ENCODE assay signal across 9 cellular contexts in the genomic region with DNA sequence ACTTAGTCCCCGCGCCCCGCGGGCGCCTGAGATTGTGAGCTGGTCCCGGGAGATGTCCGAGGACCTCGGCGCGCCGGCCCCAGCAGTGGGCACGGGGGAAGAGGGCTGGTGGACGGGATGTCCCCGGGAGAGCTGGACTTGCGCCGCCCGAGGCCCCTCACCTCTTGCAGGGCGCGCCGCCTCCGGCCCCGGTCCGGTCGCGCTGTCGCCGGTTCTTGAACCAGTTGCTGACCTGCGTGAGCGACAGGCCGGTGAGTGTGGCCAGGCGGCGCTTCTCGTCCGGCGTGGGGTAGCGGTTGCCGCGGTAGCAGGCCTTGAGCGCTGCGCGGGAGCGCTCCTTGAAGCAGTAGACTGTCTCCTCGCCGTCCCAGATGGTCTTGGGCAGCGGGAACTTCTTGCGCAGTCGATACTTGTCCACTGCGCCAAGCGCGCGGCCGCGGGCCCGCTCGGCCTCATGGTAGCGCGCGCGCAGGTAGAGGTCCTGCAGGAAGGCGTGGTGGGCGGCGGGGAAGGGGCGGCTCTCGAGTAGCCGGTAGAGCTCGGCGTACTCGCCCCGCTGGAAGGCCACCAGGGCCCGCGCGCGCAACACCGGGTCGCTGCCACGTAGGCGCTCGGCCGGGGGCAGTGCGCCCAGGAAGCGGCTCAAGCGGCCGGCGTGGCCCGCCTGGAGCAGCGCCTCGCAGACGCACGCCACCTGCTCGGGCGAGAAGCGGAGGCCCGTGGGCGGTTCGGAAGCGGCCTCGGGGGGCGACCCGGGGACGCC. TPM values are rescaled to one million over a fixed set of nuclear protein-coding genes. Genes with fewer than 3 reads are reported as not detected.
DNase-seq lines count a peak whose midpoint lies in the region; ATAC-seq, FAIRE-seq and TF ChIP-seq lines count a peak whose summit lies in the region.
"Had no signal": no experiment of that assay in that cellular context is flagged by ENCODE, and none has a peak within 500 bp of the region (broad histone marks: within the 10 kb centered on the region; RNA-seq: fewer than 3 reads in every experiment).

No MANE protein-coding gene starts in this region.

- peaks cover 1 to 30% (median 5%) of the 10 kb centered on the region in 4 donors for H3K4me1 Mint-ChIP-seq in CD4-positive, alpha-beta memory T cell
- H3K4me1 Mint-ChIP-seq in T-cell (peaks cover 9 to 20% (median 11%) of the 10 kb centered on the region in 3 donors), endodermal cell (peaks cover 18% of the 10 kb centered on the region)

- DNase-seq in CD4-positive, alpha-beta memory T cell, result peak in 1 of 5 donors; percentile 17
- DNase-seq in H54 (ENCODE audit: insufficient read length, low spot score) (peak; percentile 40), T-cell (peak in 1 of 34 experiments; percentile 23), endodermal cell (peak; percentile 85), middle frontal gyrus (ENCODE audit: extremely low spot score, low spot score) (peak; percentile 7), NCI-H1436 treated with DMSO at 0.1 percent for 48 hours (lab: John Stamatoyannopoulos, UW) (no peak), Ammon's horn (ENCODE audit: low spot score) (no peak)

- no peaks in the 10 kb centered on the region for H3K36me3 ChIP-seq in CD4-positive, alpha-beta memory T cell (ENCODE audit: insufficient read depth, low read length)
- H3K36me3 ChIP-seq in endodermal cell (ENCODE audit: control insufficient read depth, insufficient read depth, low read length) (no peaks in the 10 kb centered on the region), urinary bladder (ENCODE audit: insufficient read depth) (no peaks in the 10 kb centered on the region)

- no peak for FAIRE-seq in H54 (lab: Jason Lieb, UNC)

- H3K27me3 Mint-ChIP-seq in CD4-positive, alpha-beta memory T cell, result peaks cover 1 to 14% of the 10 kb centered on the region in 2 donors
- peaks cover 8 to 20% of the 10 kb centered on the region in 2 donors for H3K27me3 Mint-ChIP-seq in T-cell
- H3K27me3 Mint-ChIP-seq in endodermal cell (ENCODE audit: insufficient read depth), result no peaks in the 10 kb centered on the region

- no peaks in the 10 kb centered on the region for H3K9me3 ChIP-seq in CD4-positive, alpha-beta memory T cell (ENCODE audit: control insufficient read depth in 1 of 2, low read length in 2 of 2)
- no peaks in the 10 kb centered on the region for H3K9me3 ChIP-seq in endodermal cell (ENCODE audit: control insufficient read depth, low read length)

- peak overlapping the region; percentile 57 to 79 (median 70) for H3K4me3 Mint-ChIP-seq in CD4-positive, alpha-beta memory T cell
- H3K4me3 Mint-ChIP-seq in T-cell (peak overlapping the region; percentile 62 to 90 (median 74)), endodermal cell (peak overlapping the region; percentile 95)

- H3K4me1 ChIP-seq in CD4-positive, alpha-beta memory T cell (ENCODE audit: insufficient read depth, low read length), result peaks cover 22% of the 10 kb centered on the region
- peaks cover 13% of the 10 kb centered on the region for H3K4me1 ChIP-seq in endodermal cell (ENCODE audit: control insufficient read depth, insufficient read depth, low read length)
- no peaks in the 10 kb centered on the region for H3K4me1 ChIP-seq in urinary bladder (ENCODE audit: insufficient read depth)

- H3K9me3 Mint-ChIP-seq in CD4-positive, alpha-beta memory T cell, result peaks cover 0 to 3% (median 0%) of the 10 kb centered on the region in 8 donors
- H3K9me3 Mint-ChIP-seq in T-cell (no peaks in the 10 kb centered on the region), endodermal cell (no peaks in the 10 kb centered on the region)

- peaks cover 0 to 4% of the 10 kb centered on the region in 2 donors for H3K36me3 Mint-ChIP-seq in CD4-positive, alpha-beta memory T cell
- H3K36me3 Mint-ChIP-seq in T-cell (no peaks in the 10 kb centered on the region), endodermal cell (ENCODE audit: low read depth) (peaks cover 10% of the 10 kb centered on the region)

- 0 out of 2 replicates have a peak, but pooled peaks have one; percentile 14 for TF ChIP-seq POLR2A in H54 (IDR thresholded peaks at IDR 0.05; ENCODE audit: low read depth, low read length)

- no peak for ATAC-seq in T-cell (replicated peaks in 1 of 4)

- H3K27me3 ChIP-seq in CD4-positive, alpha-beta memory T cell (ENCODE audit: insufficient read depth, low read length), result no peaks in the 10 kb centered on the region
- no peaks in the 10 kb centered on the region for H3K27me3 ChIP-seq in endodermal cell (ENCODE audit: control insufficient read depth, insufficient read depth, low read length, poor library complexity, severe bottlenecking)

- TF ChIP-seq CTCF in endodermal cell (conservative IDR thresholded peaks at IDR 0.05), result no peak

- CTCF ChIA-PET in CD4-positive, alpha-beta memory T cell (lab: Charles Lee; ENCODE audit: partially characterized antibody), result interaction anchor here (1.3 to 5.3 kb wide), 4 partner anchors 11 to 227 kb away, joined by 3 to 238 read pairs (median 6); a partner anchor contains a TSS
- CTCF ChIA-PET in T-cell (lab: Charles Lee), result interaction anchor here in 1 of 2 donors (0.9 to 3.1 kb wide), 6 partner anchors 11 to 114 kb away, joined by 4 to 61 read pairs (median 8); a partner anchor contains a TSS

- POLR2A ChIA-PET in CD4-positive, alpha-beta memory T cell (lab: Charles Lee; ENCODE audit: partially characterized antibody), result interaction anchor here (0.6 to 6.9 kb wide), 9 partner anchors 11 to 1412 kb away, joined by 3 to 84 read pairs (median 21); a partner anchor contains a TSS
- POLR2A ChIA-PET in T-cell (lab: Charles Lee), result no interaction called here

- H3K27ac ChIP-seq in CD4-positive, alpha-beta memory T cell (ENCODE audit: low read depth, low read length), result no peak overlapping the region
- H3K27ac ChIP-seq in endodermal cell (ENCODE audit: low read depth, low read length), result peak overlapping the region; percentile 97
- H3K27ac ChIP-seq in urinary bladder (ENCODE audit: low read depth), result peak overlapping the region; percentile 87

- H3K9ac ChIP-seq in endodermal cell (ENCODE audit: extremely low read depth, low read length, poor library complexity, severe bottlenecking), result peak overlapping the region; percentile 97

- H3K4me3 ChIP-seq in CD4-positive, alpha-beta memory T cell (ENCODE audit: low read length in 2 of 2), result peak overlapping the region in 1 of 2 donors; percentile 71
- H3K4me3 ChIP-seq in endodermal cell (ENCODE audit: low read length), result peak overlapping the region; percentile 90
- peak overlapping the region; percentile 76 for H3K4me3 ChIP-seq in urinary bladder (ENCODE audit: low read depth, low read length)

- intact Hi-C loops in CD4-positive, alpha-beta memory T cell (cut with micrococcal nuclease), result loop anchor here (2.0 to 5.0 kb wide), 2 partner anchors 51 to 125 kb away; no protein-coding TSS in a partner anchor

- no peak overlapping the region for H3K27ac Mint-ChIP-seq in CD4-positive, alpha-beta memory T cell
- H3K27ac Mint-ChIP-seq in T-cell (no peak overlapping the region), endodermal cell (peak overlapping the region; percentile 86)

- WGBS in endodermal cell (ENCODE audit: insufficient coverage in 1 of 2, insufficient read length in 1 of 2), 2 experiments, result 0 to 1% methylated on average over 37 to 100 of the region's 100 CpGs
- WGBS in urinary bladder, result under 1% methylated on average over 100 of the region's 100 CpGs

RNA-seq across cellular contexts. Expression of a gene that starts 1.0 kb away (rescaled TPM):
- total RNA-seq in CD4-positive, alpha-beta memory T cell, result 1 to 10 TPM; 1.5 to 1.7 TPM
- under 1 TPM in 1 of 2 donors, not detected in 1; 0.08 TPM for polyA plus RNA-seq in CD4-positive, alpha-beta memory T cell
- total RNA-seq in T-cell (1 to 10 TPM in 3 of 5 donors, under 1 TPM in 2; 0.89 to 2.1 (median 1.3) TPM), endodermal cell (10 to 100 TPM; 41.6 to 46.4 TPM), urinary bladder (10.4 TPM)
- polyA plus RNA-seq in endodermal cell (2013, experiment 1 of 2), result 38.7 TPM
- polyA plus RNA-seq in endodermal cell (2013, experiment 2 of 2), result 33.4 TPM
- polyA plus RNA-seq in urinary bladder, result 51.1 TPM

RNA-seq across cellular contexts. Expression of a gene that starts 14.2 kb away (rescaled TPM):
- total RNA-seq in CD4-positive, alpha-beta memory T cell, result 10 to 100 TPM; 30.8 to 32.9 TPM
- 1 to 10 TPM in 1 of 2 donors, not detected in 1; 1.3 TPM for polyA plus RNA-seq in CD4-positive, alpha-beta memory T cell
- total RNA-seq in T-cell (10 to 100 TPM; 31.4 to 46.4 (median 36.9) TPM), endodermal cell (10 to 100 TPM; 58.8 to 75.9 TPM), urinary bladder (49.4 TPM)
- 50.5 TPM for polyA plus RNA-seq in endodermal cell (2013, experiment 1 of 2)
- 46.7 TPM for polyA plus RNA-seq in endodermal cell (2013, experiment 2 of 2)
- polyA plus RNA-seq in urinary bladder, result 223 TPM

RNA-seq across cellular contexts. Expression of a gene that starts 24.6 kb away (rescaled TPM):
- total RNA-seq in CD4-positive, alpha-beta memory T cell, result 10 to 100 TPM; 49.3 to 52.6 TPM
- polyA plus RNA-seq in CD4-positive, alpha-beta memory T cell, result 10 to 100 TPM in 1 of 2 donors, 1 to 10 TPM in 1; 6.9 to 11.7 TPM
- total RNA-seq in T-cell (10 to 100 TPM; 28.4 to 53.3 (median 44.6) TPM), endodermal cell (10 to 100 TPM; 86.4 to 86.9 TPM), urinary bladder (24.7 TPM)
- polyA plus RNA-seq in endodermal cell (2013, experiment 1 of 2), result 61.6 TPM
- polyA plus RNA-seq in endodermal cell (2013, experiment 2 of 2), result 53.9 TPM
- polyA plus RNA-seq in urinary bladder, result 43.7 TPM

RNA-seq across cellular contexts. Expression of a gene that starts 34.8 kb away (rescaled TPM):
- not detected for total RNA-seq in CD4-positive, alpha-beta memory T cell
- polyA plus RNA-seq in CD4-positive, alpha-beta memory T cell, result not detected
- total RNA-seq in T-cell (not detected), endodermal cell (not detected), urinary bladder (not detected)
- polyA plus RNA-seq in endodermal cell (2013, experiment 1 of 2), result not detected
- polyA plus RNA-seq in endodermal cell (2013, experiment 2 of 2), result not detected
- not detected for polyA plus RNA-seq in urinary bladder
- total RNA-seq: T-helper 2 cell treated with Interferon-gamma antibody and Interleukin-4, amounts not matched to agents 100 ng/mL and 5 ng/mL, for 36 hours had no signal

RNA-seq across cellular contexts. Expression of a gene that starts 37.4 kb away (rescaled TPM):
- total RNA-seq in CD4-positive, alpha-beta memory T cell, result 10 to 100 TPM; 33.1 to 37.3 TPM
- 10 to 100 TPM in 1 of 2 donors, 1 to 10 TPM in 1; 3.7 to 17.2 TPM for polyA plus RNA-seq in CD4-positive, alpha-beta memory T cell
- total RNA-seq in T-cell (10 to 100 TPM; 27.9 to 48.3 (median 38.0) TPM), endodermal cell (10 to 100 TPM; 36.5 to 42.8 TPM), urinary bladder (4.3 TPM)
- 17.2 TPM for polyA plus RNA-seq in endodermal cell (2013, experiment 1 of 2)
- 15.6 TPM for polyA plus RNA-seq in endodermal cell (2013, experiment 2 of 2)
- polyA plus RNA-seq in urinary bladder, result 11.0 TPM

Comparison
In these comparisons a context has a peak if more than half of its experiments do, and no peak if none do; other contexts are left out.
1. DNase-seq: peak in H54 (single experiment), endodermal cell (single experiment) and middle frontal gyrus (single experiment); none in NCI-H1436 treated with DMSO at 0.1 percent for 48 hours (single experiment) and Ammon's horn (single experiment).
2. Peak in every context shown above with its lines, with median percentiles within 50 percentile points of each other: H3K4me3 Mint-ChIP-seq.